16 cellular contexts compared by ENCODE assay signal in the genomic region with DNA sequence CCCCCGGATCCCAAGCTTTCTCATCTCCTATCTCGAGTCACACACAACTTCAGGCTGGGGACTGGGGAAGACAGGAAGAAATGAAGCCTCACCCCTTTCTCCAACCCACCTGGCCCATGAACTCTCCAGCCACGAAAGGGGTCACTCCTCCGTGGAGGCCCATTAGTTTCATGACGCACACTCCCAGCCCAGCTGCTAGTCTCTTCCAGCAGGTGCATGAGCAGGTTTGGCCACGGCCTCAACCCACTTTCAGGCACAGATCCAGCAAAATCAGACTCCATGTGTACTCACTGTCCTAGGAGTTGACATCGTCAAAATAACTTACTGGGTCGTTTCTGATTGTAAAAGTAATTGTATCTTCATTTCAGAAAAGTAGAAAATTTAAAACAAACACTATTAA.
A peak's percentile ranks its signal among the peaks of the same experiment; 100 is the strongest.
DNase-seq lines count a peak whose midpoint lies in the region; ATAC-seq and TF ChIP-seq lines count a peak whose summit lies in the region.
"Had no signal": no experiment of that assay in that cellular context is flagged by ENCODE, and none has a peak within 500 bp of the region (broad histone marks: within the 10 kb centered on the region; RNA-seq: fewer than 3 reads in every experiment).

No MANE protein-coding gene starts in this region.

- no peaks in the 10 kb centered on the region for H3K27me3 ChIP-seq in colonic mucosa
- H3K27me3 ChIP-seq: BLaER1 treated with 17β-estradiol and CSF1 and Interleukin-3, amounts not matched to agents 10 nM and 100 nM had no signal

- no peak overlapping the region for H3K27ac ChIP-seq in colonic mucosa
- H3K27ac ChIP-seq: BLaER1 treated with 17β-estradiol and CSF1 and Interleukin-3, amounts not matched to agents 10 nM and 100 nM; GM23248 had no signal

- H3K4me3 ChIP-seq in colonic mucosa = no peak overlapping the region
- H3K4me3 ChIP-seq: BLaER1 treated with 17β-estradiol and CSF1 and Interleukin-3, amounts not matched to agents 10 nM and 100 nM; GM23248; HAP-1 had no signal

- no peaks in the 10 kb centered on the region for H3K4me1 ChIP-seq in colonic mucosa
- H3K4me1 ChIP-seq: BLaER1 treated with 17β-estradiol and CSF1 and Interleukin-3, amounts not matched to agents 10 nM and 100 nM; HAP-1 had no signal

- no peak for ATAC-seq in GM21381 (IDR thresholded peaks at IDR 0.05; ENCODE audit: unreplicated experiment)
- ATAC-seq: HepG2 had no signal

- H3K27me3 Mint-ChIP-seq in nephron progenitor cell (ENCODE audit: low read depth, poor library complexity) = no peaks in the 10 kb centered on the region
- H3K27me3 Mint-ChIP-seq: CD4-positive, CD25-positive, alpha-beta regulatory T cell had no signal

- no peaks in the 10 kb centered on the region for H3K9me3 Mint-ChIP-seq in nephron progenitor cell
- H3K9me3 Mint-ChIP-seq: CD4-positive, CD25-positive, alpha-beta regulatory T cell; CD8-positive, alpha-beta memory T cell had no signal

- H3K9me3 ChIP-seq in colonic mucosa = no peaks in the 10 kb centered on the region
- H3K9me3 ChIP-seq: BLaER1 treated with 17β-estradiol and CSF1 and Interleukin-3, amounts not matched to agents 10 nM and 100 nM; Caco-2; HAP-1 had no signal

- no peak overlapping the region for H3K9ac ChIP-seq in colonic mucosa (ENCODE audit: low read depth in 2 of 2, low read length in 2 of 2)
- H3K9ac ChIP-seq: BLaER1 treated with 17β-estradiol and CSF1 and Interleukin-3, amounts not matched to agents 10 nM and 100 nM; GM23248 had no signal

- H3K4me3 Mint-ChIP-seq in nephron progenitor cell = no peak overlapping the region
- H3K4me3 Mint-ChIP-seq: B cell; CD4-positive, CD25-positive, alpha-beta regulatory T cell; CD8-positive, alpha-beta memory T cell; IgD-negative memory B cell had no signal

- no peak for TF ChIP-seq CTCF in colonic mucosa (IDR thresholded peaks at IDR 0.05)
- no peak for TF ChIP-seq CTCF in nephron progenitor cell (IDR thresholded peaks at IDR 0.05)

- peaks cover 40% of the 10 kb centered on the region for H3K36me3 Mint-ChIP-seq in nephron progenitor cell (ENCODE audit: low read depth)
- H3K36me3 Mint-ChIP-seq: CD4-positive, CD25-positive, alpha-beta regulatory T cell; CD8-positive, alpha-beta memory T cell; IgD-negative memory B cell had no signal

- no peaks in the 10 kb centered on the region for H3K36me3 ChIP-seq in colonic mucosa
- H3K36me3 ChIP-seq: BLaER1 treated with 17β-estradiol and CSF1 and Interleukin-3, amounts not matched to agents 10 nM and 100 nM; HAP-1 had no signal

- peak overlapping the region; percentile 59 for H3K27ac Mint-ChIP-seq in nephron progenitor cell
- H3K27ac Mint-ChIP-seq: B cell; CD4-positive, CD25-positive, alpha-beta regulatory T cell; CD8-positive, alpha-beta memory T cell; IgD-negative memory B cell had no signal

- intact Hi-C loops in colonic mucosa (cut with DNase I) = no loop called here

- DNase-seq in SHP77 (lab: John Stamatoyannopoulos, UW) (peak; percentile 55 to 59), SHP77 treated with DMSO at 0.1 percent for 48 hours (lab: John Stamatoyannopoulos, UW) (no peak), colonic mucosa (peak; percentile 29), nephron progenitor cell (no peak), SK-N-DZ (ENCODE audit: low spot score) (no peak)
- DNase-seq: Caco-2; CD4-positive, CD25-positive, alpha-beta regulatory T cell; CD8-positive, alpha-beta memory T cell; GDM1; GM23248 had no signal

- H3K4me1 Mint-ChIP-seq in nephron progenitor cell = peaks cover 26% of the 10 kb centered on the region
- H3K4me1 Mint-ChIP-seq: B cell; CD4-positive, CD25-positive, alpha-beta regulatory T cell; CD8-positive, alpha-beta memory T cell; IgD-negative memory B cell had no signal

Comparison
In these comparisons a context has a peak if more than half of its experiments do, and no peak if none do; other contexts are left out.
1. DNase-seq: peak in SHP77 (2 of 2) and colonic mucosa (single experiment); none in SHP77 treated with DMSO at 0.1 percent for 48 hours (single experiment), nephron progenitor cell (single experiment) and SK-N-DZ (single experiment).